ENCODE assay signal across 1 cellular context in genomic region chr11:118896921-118897591, GRCh38.
TF ChIP-seq lines count a peak whose summit lies in the region.

No MANE protein-coding gene starts in this region.

TF ChIP-seq in K562, 482 proteins besides CTCF, POLR2A, EP300 and RAD21:
- TF ChIP-seq KLF1 (tag; IDR thresholded peaks at IDR 0.05) (no peak), MBD1 (CRISPR knock-in tag; IDR thresholded peaks at IDR 0.05) (no peak), XRCC4 (IDR thresholded peaks at IDR 0.05; ENCODE audit: extremely low read depth, insufficient read depth, insufficient read length) (no peak), POLR2G (IDR thresholded peaks at IDR 0.05; ENCODE audit: low read depth, low read length) (0 out of 2 replicates have a peak, but pooled peaks have one; percentile 13), MYNN (IDR thresholded peaks at IDR 0.05) (no peak), MYNN (CRISPR knock-in tag; IDR thresholded peaks at IDR 0.05) (no peak), ZNF263 (CRISPR knock-in tag; IDR thresholded peaks at IDR 0.05; ENCODE audit: borderline replicate concordance) (no peak)
- TF ChIP-seq, protein P1, sequence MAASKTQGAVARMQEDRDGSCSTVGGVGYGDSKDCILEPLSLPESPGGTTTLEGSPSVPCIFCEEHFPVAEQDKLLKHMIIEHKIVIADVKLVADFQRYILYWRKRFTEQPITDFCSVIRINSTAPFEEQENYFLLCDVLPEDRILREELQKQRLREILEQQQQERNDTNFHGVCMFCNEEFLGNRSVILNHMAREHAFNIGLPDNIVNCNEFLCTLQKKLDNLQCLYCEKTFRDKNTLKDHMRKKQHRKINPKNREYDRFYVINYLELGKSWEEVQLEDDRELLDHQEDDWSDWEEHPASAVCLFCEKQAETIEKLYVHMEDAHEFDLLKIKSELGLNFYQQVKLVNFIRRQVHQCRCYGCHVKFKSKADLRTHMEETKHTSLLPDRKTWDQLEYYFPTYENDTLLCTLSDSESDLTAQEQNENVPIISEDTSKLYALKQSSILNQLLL (CRISPR knock-in tag; IDR thresholded peaks at IDR 0.05; ENCODE audit: borderline replicate concordance) = no peak
